ENCODE assay signal across 1 cellular context in genomic region chr12:60266381-60266852, GRCh38.
TF ChIP-seq lines count a peak whose summit lies in the region.

No MANE protein-coding gene starts in this region.

TF ChIP-seq in SK-N-SH, 30 proteins besides CTCF, POLR2A, EP300 and RAD21 (continued from another document):
- TF ChIP-seq USF2 (IDR thresholded peaks at IDR 0.05; ENCODE audit: borderline replicate concordance, low read depth, low read length) (no peak), GABPA (IDR thresholded peaks at IDR 0.05; ENCODE audit: low read depth) (no peak), GATA2 (CRISPR knock-in tag; IDR thresholded peaks at IDR 0.05) (no peak)
TF ChIP-seq in SK-N-SH: peak in this region for 0.
